In the genomic region with DNA sequence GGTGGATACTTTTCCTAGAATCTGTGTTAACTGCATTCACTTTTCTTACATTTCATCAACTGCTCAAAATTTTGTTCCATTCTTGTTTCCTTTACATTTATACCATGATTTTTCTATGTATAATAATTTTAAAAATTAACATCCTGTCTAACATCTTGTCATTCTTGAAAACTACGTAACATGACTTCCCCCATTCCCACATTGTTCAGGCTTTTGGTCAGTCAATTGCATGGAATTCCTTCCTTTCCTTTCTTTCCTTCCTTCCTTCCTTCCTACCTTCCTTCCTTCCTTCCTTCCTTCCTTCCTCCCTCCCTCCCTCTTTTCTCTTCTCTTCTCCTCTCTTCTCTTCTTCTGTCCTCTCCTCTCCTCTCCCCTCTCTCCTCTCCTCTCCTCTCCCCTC, we compare ENCODE assay signal across 8 cellular contexts.
"Had no signal": no experiment of that assay in that cellular context is flagged by ENCODE, and none has a peak within 500 bp of the region (broad histone marks: within the 10 kb centered on the region; RNA-seq: fewer than 3 reads in every experiment).

No MANE protein-coding gene starts in this region.

- ATAC-seq: GM23338, HepG2 had no signal

- H3K27ac ChIP-seq: HL-60 had no signal

- DNase-seq: H9, HCEC 1CT, HFFc6, KBM-7 had no signal

- H3K36me3 Mint-ChIP-seq: IgD-negative memory B cell had no signal

- H3K4me3 ChIP-seq: GM23338 had no signal

- H3K27ac Mint-ChIP-seq: GM23338, H9, HFFc6, IgD-negative memory B cell had no signal

- H3K4me3 Mint-ChIP-seq: GM23338, H9, HFFc6, IgD-negative memory B cell had no signal

- H3K27me3 Mint-ChIP-seq: IgD-negative memory B cell had no signal

- H3K9me3 Mint-ChIP-seq: GM23338, H9 had no signal

- H3K4me1 Mint-ChIP-seq: IgD-negative memory B cell had no signal
